In genomic region chr2:148258124-148258523, GRCh38 we compare ENCODE assay signal across 30 cellular contexts.
"Had no signal": no experiment of that assay in that cellular context is flagged by ENCODE, and none has a peak within 500 bp of the region (broad histone marks: within the 10 kb centered on the region; RNA-seq: fewer than 3 reads in every experiment).

No MANE protein-coding gene starts in this region.

- H3K27me3 ChIP-seq: MG63, SJSA1 had no signal

- H2AFZ ChIP-seq: PC-9 had no signal

- H3K4me1 ChIP-seq: SJSA1 had no signal

- H3K4me3 ChIP-seq: MG63, PC-9, SJSA1 had no signal

- H3K9me3 ChIP-seq: MG63, SK-N-SH had no signal

- DNase-seq: Kasumi-1, KG1, MG63, MV-4-11, NCI-H1092, NCI-H1105, NCI-H1417 treated with DMSO at 0.1 percent for 48 hours, NCI-H1436 treated with DMSO at 0.1 percent for 48 hours, NCI-H1694, NCI-H187, NCI-H1930, NCI-H2029 treated with DMSO at 0.1 percent for 48 hours, NCI-H2081 treated with DMSO at 0.1 percent for 48 hours, NCI-H2107, NCI-H2171, NCI-H226, NCI-H446 treated with DMSO at 0.1 percent for 48 hours, NCI-H510A, NCI-H524, NCI-H526, NCI-H69, NCI-H748 treated with DMSO at 0.1 percent for 48 hours, NCI-H82, PC-9, Right ventricle myocardium superior, SHP77 treated with DMSO at 0.1 percent for 48 hours, SK-N-SH, SW 1271 had no signal

- H3K27ac ChIP-seq: PC-9, SJSA1 had no signal

- H3K36me3 ChIP-seq: SJSA1 had no signal

- FAIRE-seq: RCC 7860 had no signal

- H3K9me2 ChIP-seq: SK-N-SH had no signal

- H3K4me2 ChIP-seq: PC-9, SK-N-SH had no signal

- H3K9ac ChIP-seq: SK-N-SH had no signal
